13 cellular contexts compared by ENCODE assay signal in the genomic region with DNA sequence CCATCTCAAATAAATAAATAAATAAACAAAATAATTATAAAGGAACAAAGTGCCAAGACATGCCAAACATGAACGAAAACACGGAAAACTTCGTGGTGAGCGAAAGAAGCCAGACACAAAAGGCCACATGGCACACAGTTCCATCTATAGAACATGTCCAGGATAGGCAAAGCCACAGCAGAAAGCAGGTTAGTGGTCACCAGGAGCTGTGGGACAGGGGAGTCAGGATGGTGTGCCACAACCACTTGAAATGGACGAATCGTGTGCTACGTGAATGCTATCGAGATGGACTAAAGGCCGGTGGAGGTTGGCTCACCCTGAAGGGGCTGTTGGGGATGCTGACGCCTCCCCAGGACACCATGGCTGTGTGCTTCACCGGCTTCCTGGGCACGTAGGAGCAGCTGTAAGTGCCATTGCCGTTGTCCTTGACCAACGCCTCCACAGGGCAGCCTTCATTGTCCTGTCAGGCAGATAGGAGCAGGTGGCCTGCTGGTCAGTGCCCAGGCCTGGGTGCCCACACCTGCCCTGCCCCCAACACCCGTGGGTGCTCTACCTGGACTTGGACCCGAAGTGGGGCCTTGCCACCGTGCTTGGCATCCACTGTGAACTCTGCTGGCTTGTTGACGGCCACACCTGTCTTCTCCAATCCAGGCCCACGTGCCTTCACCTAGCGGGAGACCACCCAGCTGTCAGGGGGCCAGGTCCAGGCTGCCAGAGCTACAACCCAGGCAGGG.
"Had no signal": no experiment of that assay in that cellular context is flagged by ENCODE, and none has a peak within 500 bp of the region (broad histone marks: within the 10 kb centered on the region; RNA-seq: fewer than 3 reads in every experiment).

No MANE protein-coding gene starts in this region.

- DNase-seq: activated CD4-positive, alpha-beta T cell treated with anti-CD3 and anti-CD28 coated beads, Interleukin-2, amount 50 U/mL, for 4 hours; activated CD4-positive, CD25-positive, alpha-beta regulatory T cell treated with anti-CD3 and anti-CD28 coated beads, Interleukin-2, amount 50 U/mL, for 72 hours; activated T-cell treated with anti-CD3 and anti-CD28 coated beads, Interleukin-2, amount 50 U/mL, for 48 hours; aorta; left ventricle myocardium inferior; right cardiac atrium; SK-N-SH had no signal

- H3K9me3 ChIP-seq: left ventricle myocardium inferior, SK-N-SH had no signal

- H3K4me3 ChIP-seq: left ventricle myocardium inferior had no signal

- FAIRE-seq: bronchial epithelial cell, colon, frontal cortex, keratinocyte had no signal

- H3K9ac ChIP-seq: SK-N-SH had no signal

- H3K27me3 Mint-ChIP-seq: memory B cell; stimulated activated memory B cell treated with anti-CD40 and anti-IgM and Interleukin-4, amounts not matched to agents 10 μg/mL and 1 μg/mL and 100 μg/mL, for 72 hours had no signal

- ATAC-seq: right cardiac atrium; stimulated activated memory B cell treated with anti-CD40 and anti-IgM and Interleukin-4, amounts not matched to agents 10 μg/mL and 1 μg/mL and 100 μg/mL, for 72 hours had no signal

- H3K27ac Mint-ChIP-seq: memory B cell; stimulated activated memory B cell treated with anti-CD40 and anti-IgM and Interleukin-4, amounts not matched to agents 10 μg/mL and 1 μg/mL and 100 μg/mL, for 72 hours had no signal

- H3K4me2 ChIP-seq: SK-N-SH had no signal

- H3K4me3 Mint-ChIP-seq: memory B cell; stimulated activated memory B cell treated with anti-CD40 and anti-IgM and Interleukin-4, amounts not matched to agents 10 μg/mL and 1 μg/mL and 100 μg/mL, for 72 hours had no signal

- H3K9me3 Mint-ChIP-seq: memory B cell; stimulated activated memory B cell treated with anti-CD40 and anti-IgM and Interleukin-4, amounts not matched to agents 10 μg/mL and 1 μg/mL and 100 μg/mL, for 72 hours had no signal
